Comparison of ENCODE assay signal across 10 cellular contexts in genomic region chr11:130478204-130478701, GRCh38. TPM values are rescaled to one million over a fixed set of nuclear protein-coding genes. Genes with fewer than 3 reads are reported as not detected.
DNase-seq lines count a peak whose midpoint lies in the region; ATAC-seq and TF ChIP-seq lines count a peak whose summit lies in the region.
"Had no signal": no experiment of that assay in that cellular context is flagged by ENCODE, and none has a peak within 500 bp of the region (broad histone marks: within the 10 kb centered on the region; RNA-seq: fewer than 3 reads in every experiment).

No MANE protein-coding gene starts in this region.

- H3K56ac ChIP-seq in IMR-90 (ENCODE audit: extremely low read depth, insufficient read depth, low read length) = peak overlapping the region; percentile 92

- intact Hi-C loops in IMR-90 (cut with micrococcal nuclease) = loop anchor here (1.0 to 5.0 kb wide), 5 partner anchors 45 to 349 kb away; no protein-coding TSS in a partner anchor

- peak overlapping the region; percentile 83 for H2AK9ac ChIP-seq in IMR-90 (replicated peaks; ENCODE audit: low read depth, low read length, poor library complexity)

- no peaks in the 10 kb centered on the region for H3K9me3 ChIP-seq in IMR-90 (ENCODE audit: control insufficient read depth, insufficient read depth, low read length)
- no peaks in the 10 kb centered on the region for H3K9me3 ChIP-seq in mesenchymal stem cell (ENCODE audit: control insufficient read depth, low read length)

- H3K27ac Mint-ChIP-seq in progenitor cell of endocrine pancreas = no peak overlapping the region
- H3K27ac Mint-ChIP-seq in activated naive CD8-positive, alpha-beta T cell treated with anti-CD3 and anti-CD28 coated beads, Interleukin-2, amount 50 U/mL, for 24 hours = no peak overlapping the region
- H3K27ac Mint-ChIP-seq: activated naive CD8-positive, alpha-beta T cell treated with anti-CD3 and anti-CD28 coated beads, Interleukin-2, amount 10 ng/mL, durations not matched to agents 7 days and 5 days had no signal

- BruUV-seq in IMR-90 (replicated peaks; lab: Mats Ljungman, UMichigan) = no TSS peak

- H3K4me1 Mint-ChIP-seq in progenitor cell of endocrine pancreas (ENCODE audit: low read depth) = peaks cover 5% of the 10 kb centered on the region
- H3K4me1 Mint-ChIP-seq in activated naive CD8-positive, alpha-beta T cell treated with anti-CD3 and anti-CD28 coated beads, Interleukin-2, amount 50 U/mL, for 24 hours = no peaks in the 10 kb centered on the region
- H3K4me1 Mint-ChIP-seq: activated naive CD8-positive, alpha-beta T cell treated with anti-CD3 and anti-CD28 coated beads, Interleukin-2, amount 10 ng/mL, durations not matched to agents 7 days and 5 days; CD4-positive, CD25-positive, alpha-beta regulatory T cell had no signal

- H3K4ac ChIP-seq in IMR-90 (ENCODE audit: low read depth, low read length) (peak overlapping the region; percentile 97), mesenchymal stem cell (ENCODE audit: low read depth in 1 of 2, low read length in 2 of 2) (peak overlapping the region in 1 of 2 experiments; percentile 87)

- TF ChIP-seq CTCF in IMR-90 (conservative IDR thresholded peaks at IDR 0.05; ENCODE audit: low read depth, low read length) (no peak), progenitor cell of endocrine pancreas (IDR thresholded peaks at IDR 0.05; ENCODE audit: unreplicated experiment) (no peak)

- peak overlapping the region; percentile 85 for H2AFZ ChIP-seq in IMR-90 (replicated peaks; ENCODE audit: low read length, poor library complexity)
- H2AFZ ChIP-seq in mesenchymal stem cell (ENCODE audit: low read depth, low read length) = no peak overlapping the region

- H2AK5ac ChIP-seq in IMR-90 (ENCODE audit: low read depth, low read length) = peak overlapping the region; percentile 95; the same call in 1 of the 2 replicates
- H2AK5ac ChIP-seq in mesenchymal stem cell (ENCODE audit: low read length, severe bottlenecking) = no peak overlapping the region

- H3K79me1 ChIP-seq in IMR-90 (ENCODE audit: low read depth in 1 of 2, low read length in 2 of 2) (peaks cover 0 to 3% of the 10 kb centered on the region in 2 experiments; a peak in 1 of 4 replicates), mesenchymal stem cell (replicated peaks; ENCODE audit: low read length, poor library complexity, severe bottlenecking) (no peaks in the 10 kb centered on the region)

- H2BK15ac ChIP-seq in IMR-90 (ENCODE audit: low read depth, low read length) = peak overlapping the region; percentile 83; the same call in 2 of the 3 replicates
- peak overlapping the region; percentile 44 for H2BK15ac ChIP-seq in mesenchymal stem cell (ENCODE audit: low read depth, poor library complexity, severe bottlenecking)

- H2BK120ac ChIP-seq in IMR-90 (ENCODE audit: low read depth, low read length) (peak overlapping the region; percentile 98), mesenchymal stem cell (ENCODE audit: low read depth, low read length) (no peak overlapping the region)

- ATAC-seq in IMR-90 (ENCODE audit: low read depth) (peak; percentile 80), HG03342 (IDR thresholded peaks at IDR 0.05; ENCODE audit: unreplicated experiment) (no peak)
- no peak for ATAC-seq in activated naive CD8-positive, alpha-beta T cell treated with anti-CD3 and anti-CD28 coated beads, Interleukin-2, amount 50 U/mL, for 24 hours

- H3K36me3 Mint-ChIP-seq in progenitor cell of endocrine pancreas (ENCODE audit: insufficient read depth) = no peaks in the 10 kb centered on the region
- no peaks in the 10 kb centered on the region for H3K36me3 Mint-ChIP-seq in activated naive CD8-positive, alpha-beta T cell treated with anti-CD3 and anti-CD28 coated beads, Interleukin-2, amount 50 U/mL, for 24 hours (ENCODE audit: low read depth)
- H3K36me3 Mint-ChIP-seq: activated naive CD8-positive, alpha-beta T cell treated with anti-CD3 and anti-CD28 coated beads, Interleukin-2, amount 10 ng/mL, durations not matched to agents 7 days and 5 days; CD4-positive, CD25-positive, alpha-beta regulatory T cell had no signal

- peak overlapping the region; percentile 97 for H2BK20ac ChIP-seq in IMR-90 (ENCODE audit: low read depth, low read length)

- peak; percentile 88 for DNase-seq in 8988T
- peak; percentile 95 for DNase-seq in IMR-90
- peak; percentile 29 to 74 for DNase-seq in dermis microvascular lymphatic vessel endothelial cell (ENCODE audit: low read depth in 2 of 2)
- DNase-seq in mesenchymal stem cell = peak; percentile 96
- DNase-seq in progenitor cell of endocrine pancreas (ENCODE audit: low spot score, unreplicated experiment) = no peak
- no peak for DNase-seq in activated naive CD8-positive, alpha-beta T cell treated with anti-CD3 and anti-CD28 coated beads, Interleukin-2, amount 50 U/mL, for 24 hours
- no peak for DNase-seq in NCI-H82 treated with DMSO at 0.1 percent for 48 hours (lab: John Stamatoyannopoulos, UW; ENCODE audit: unreplicated experiment)
- DNase-seq: activated naive CD8-positive, alpha-beta T cell treated with anti-CD3 and anti-CD28 coated beads, Interleukin-2, amount 10 ng/mL, durations not matched to agents 7 days and 5 days; CD4-positive, CD25-positive, alpha-beta regulatory T cell had no signal

- H3K27me3 ChIP-seq in IMR-90 (ENCODE audit: control insufficient read depth, insufficient read depth, low read length) = no peaks in the 10 kb centered on the region
- H3K27me3 ChIP-seq in mesenchymal stem cell (ENCODE audit: control insufficient read depth in 1 of 2, insufficient read depth in 1 of 2, low read length in 2 of 2) = no peaks in the 10 kb centered on the region

- H3K4me3 ChIP-seq in IMR-90 (ENCODE audit: insufficient read depth, low read depth, low read length) (no peak overlapping the region), mesenchymal stem cell (ENCODE audit: insufficient read depth in 1 of 2, low read depth in 1 of 2, low read length in 2 of 2) (peak overlapping the region in 1 of 2 experiments; percentile 25)

- H3K27me3 Mint-ChIP-seq in progenitor cell of endocrine pancreas = peaks cover 8% of the 10 kb centered on the region
- H3K27me3 Mint-ChIP-seq in activated naive CD8-positive, alpha-beta T cell treated with anti-CD3 and anti-CD28 coated beads, Interleukin-2, amount 50 U/mL, for 24 hours = no peaks in the 10 kb centered on the region
- H3K27me3 Mint-ChIP-seq: activated naive CD8-positive, alpha-beta T cell treated with anti-CD3 and anti-CD28 coated beads, Interleukin-2, amount 10 ng/mL, durations not matched to agents 7 days and 5 days had no signal

- peak; percentile 28 for TF ChIP-seq RAD21 in IMR-90 (IDR thresholded peaks at IDR 0.05; ENCODE audit: low read length)

- H3K9ac ChIP-seq in IMR-90 (ENCODE audit: low read depth, low read length) (no peak overlapping the region), mesenchymal stem cell (ENCODE audit: low read length) (peak overlapping the region; percentile 81)

- dilution Hi-C loops in IMR-90 (cut with HindIII; ENCODE audit: low sequenced_read_pairs, unreplicated experiment) = no loop called here

- peak overlapping the region; percentile 93 for H2BK5ac ChIP-seq in IMR-90 (ENCODE audit: low read depth, low read length, poor library complexity, severe bottlenecking)
- H2BK5ac ChIP-seq in mesenchymal stem cell (ENCODE audit: low read depth, low read length, poor library complexity, severe bottlenecking) = peak overlapping the region; percentile 87

- in situ Hi-C loops in IMR-90 (cut with MboI; ENCODE audit: low sequenced_read_pairs) = no loop called here

- H3K4me2 ChIP-seq in IMR-90 (ENCODE audit: low read depth, low read length) = peak overlapping the region; percentile 32; the same call in 1 of the 2 replicates
- peak overlapping the region; percentile 53 for H3K4me2 ChIP-seq in mesenchymal stem cell (ENCODE audit: low read length, poor library complexity, severe bottlenecking)

- CTCF ChIA-PET in IMR-90 (lab: Yijun Ruan, JAX) = interaction anchor here (1.5 kb wide), 2 partner anchors 23 to 27 kb away, joined by 4 to 5 read pairs; no protein-coding TSS in a partner anchor

- no peak overlapping the region for H3K4me3 Mint-ChIP-seq in progenitor cell of endocrine pancreas (ENCODE audit: low read depth)
- no peak overlapping the region for H3K4me3 Mint-ChIP-seq in activated naive CD8-positive, alpha-beta T cell treated with anti-CD3 and anti-CD28 coated beads, Interleukin-2, amount 50 U/mL, for 24 hours
- H3K4me3 Mint-ChIP-seq: activated naive CD8-positive, alpha-beta T cell treated with anti-CD3 and anti-CD28 coated beads, Interleukin-2, amount 10 ng/mL, durations not matched to agents 7 days and 5 days; CD4-positive, CD25-positive, alpha-beta regulatory T cell had no signal

- H4K5ac ChIP-seq in IMR-90 (ENCODE audit: low read depth, low read length) = peak overlapping the region; percentile 97

- H3K23ac ChIP-seq in IMR-90 (ENCODE audit: low read depth, low read length) = peak overlapping the region; percentile 53
- H3K23ac ChIP-seq in mesenchymal stem cell (ENCODE audit: low read length in 2 of 2) = no peak overlapping the region

- no peak for TF ChIP-seq POLR2A in IMR-90 (IDR thresholded peaks at IDR 0.05; ENCODE audit: low read depth, low read length)

- peaks cover 33% of the 10 kb centered on the region for H3K9me1 ChIP-seq in IMR-90 (ENCODE audit: insufficient read depth, low read length)

- H3K18ac ChIP-seq in IMR-90 (ENCODE audit: low read depth, low read length) = peak overlapping the region; percentile 98
- peak overlapping the region; percentile 6 to 90 for H3K18ac ChIP-seq in mesenchymal stem cell (ENCODE audit: low read depth in 1 of 2, low read length in 2 of 2)

- H4K91ac ChIP-seq in IMR-90 (ENCODE audit: insufficient read depth, low read depth, low read length) = peak overlapping the region; percentile 99
- no peak overlapping the region for H4K91ac ChIP-seq in mesenchymal stem cell (ENCODE audit: low read length)

- H3K36me3 ChIP-seq in IMR-90 (ENCODE audit: control insufficient read depth, insufficient read depth, low read length) = peaks cover 36% of the 10 kb centered on the region; the same call in 1 of the 2 replicates
- H3K36me3 ChIP-seq in mesenchymal stem cell (ENCODE audit: control insufficient read depth in 1 of 2, insufficient read depth in 2 of 2, low read depth in 1 of 2, low read length in 2 of 2) = peaks cover 10 to 49% of the 10 kb centered on the region in 2 experiments

- H3K27ac ChIP-seq in IMR-90 (ENCODE audit: insufficient read depth, low read length) (peak overlapping the region; percentile 97), mesenchymal stem cell (ENCODE audit: low read length, poor library complexity, severe bottlenecking) (peak overlapping the region; percentile 98)

- H4K8ac ChIP-seq in IMR-90 (ENCODE audit: low read depth in 2 of 2, low read length in 2 of 2) = peak overlapping the region; percentile 92 to 93; a peak in 3 of 4 replicates
- no peak overlapping the region for H4K8ac ChIP-seq in mesenchymal stem cell (ENCODE audit: low read length)

- POLR2A ChIA-PET in IMR-90 (lab: Charles Lee; ENCODE audit: unreplicated experiment) = no interaction called here

- WGBS in IMR-90 (ENCODE audit: extremely low coverage in 2 of 2, insufficient read length in 1 of 2), 2 experiments = 0% methylated on average over 4 of the region's 10 CpGs; no CpG with 5 or more reads in 1 of the 2 experiments
- WGBS in mesenchymal stem cell = 2% methylated on average over 9 of the region's 10 CpGs

- peaks cover 45% of the 10 kb centered on the region for H3K4me1 ChIP-seq in IMR-90 (ENCODE audit: control insufficient read depth, insufficient read depth, low read length)
- H3K4me1 ChIP-seq in mesenchymal stem cell (ENCODE audit: control insufficient read depth, insufficient read depth, low read depth, low read length) = peaks cover 37% of the 10 kb centered on the region

- no peaks in the 10 kb centered on the region for H4K20me1 ChIP-seq in IMR-90 (ENCODE audit: insufficient read depth, low read length)

- no peaks in the 10 kb centered on the region for H3K9me3 Mint-ChIP-seq in progenitor cell of endocrine pancreas (ENCODE audit: low read depth)
- no peaks in the 10 kb centered on the region for H3K9me3 Mint-ChIP-seq in activated naive CD8-positive, alpha-beta T cell treated with anti-CD3 and anti-CD28 coated beads, Interleukin-2, amount 50 U/mL, for 24 hours
- H3K9me3 Mint-ChIP-seq: activated naive CD8-positive, alpha-beta T cell treated with anti-CD3 and anti-CD28 coated beads, Interleukin-2, amount 10 ng/mL, durations not matched to agents 7 days and 5 days had no signal

- H3K14ac ChIP-seq in IMR-90 (replicated peaks; ENCODE audit: low read depth, low read length) (peak overlapping the region; percentile 89; the same call in 1 of the 2 replicates), mesenchymal stem cell (ENCODE audit: low read length in 2 of 2) (no peak overlapping the region)

- peak overlapping the region in 1 of 2 experiments; percentile 79 for H2BK12ac ChIP-seq in mesenchymal stem cell (ENCODE audit: low read length in 2 of 2)

RNA-seq across cellular contexts. Expression of gene ADAMTS15, which starts 29.8 kb away (rescaled TPM):
- total RNA-seq in IMR-90 (2012; rRNA removed) = 3.0 and 3.1 TPM in 2 replicates
- 4.7 and 5.0 TPM in 2 replicates for polyA plus RNA-seq in IMR-90 (2012; rRNA removed)
- polyA plus RNA-seq in IMR-90 (2012; cell fraction: cytosol; rRNA removed) = 3.3 and 6.1 TPM in 2 replicates
- polyA plus RNA-seq in IMR-90 (2012; cell fraction: nucleus; rRNA removed; ENCODE audit: low replicate concordance) = 9.5 and 11.7 TPM in 2 replicates
- 3.2 and 26.2 TPM in 2 replicates for total RNA-seq in dermis microvascular lymphatic vessel endothelial cell
- 0.50 TPM for polyA plus RNA-seq in mesenchymal stem cell (2013, experiment 1 of 2)
- polyA plus RNA-seq in mesenchymal stem cell (2013, experiment 2 of 2) = 0.45 TPM
- total RNA-seq in progenitor cell of endocrine pancreas = 1.2 TPM in 2 replicates
- total RNA-seq: CD4-positive, CD25-positive, alpha-beta regulatory T cell had no signal
- polyA plus RNA-seq: CD4-positive, CD25-positive, alpha-beta regulatory T cell had no signal

RNA-seq across cellular contexts. Expression of gene ADAMTS8, which starts 49.8 kb away (rescaled TPM):
- total RNA-seq in IMR-90 (2012; rRNA removed) = under 0.01 TPM in 2 replicates
- polyA plus RNA-seq in IMR-90 (2012; rRNA removed) = 0.39 and 0.60 TPM in 2 replicates
- 0.30 and 1.3 TPM in 2 replicates for polyA plus RNA-seq in IMR-90 (2012; cell fraction: cytosol; rRNA removed)
- polyA plus RNA-seq in IMR-90 (2012; cell fraction: nucleus; rRNA removed; ENCODE audit: low replicate concordance) = 0.39 and 0.83 TPM in 2 replicates
- not detected in 2 replicates for total RNA-seq in dermis microvascular lymphatic vessel endothelial cell
- 1.3 TPM for polyA plus RNA-seq in mesenchymal stem cell (2013, experiment 1 of 2)
- polyA plus RNA-seq in mesenchymal stem cell (2013, experiment 2 of 2) = 1.2 TPM
- total RNA-seq in progenitor cell of endocrine pancreas = 0.22 and 0.40 TPM in 2 replicates
- total RNA-seq: activated naive CD8-positive, alpha-beta T cell treated with anti-CD3 and anti-CD28 coated beads, Interleukin-2, amount 10 ng/mL, durations not matched to agents 7 days and 5 days; CD4-positive, CD25-positive, alpha-beta regulatory T cell had no signal

Comparison
In these comparisons a context has a peak if more than half of its experiments do, and no peak if none do; other contexts are left out.
1. DNase-seq: peak in 8988T (single experiment), IMR-90 (single experiment), dermis microvascular lymphatic vessel endothelial cell (2 of 2) and mesenchymal stem cell (single experiment); none in progenitor cell of endocrine pancreas (single experiment), activated naive CD8-positive, alpha-beta T cell treated with anti-CD3 and anti-CD28 coated beads, Interleukin-2, amount 50 U/mL, for 24 hours (single experiment) and NCI-H82 treated with DMSO at 0.1 percent for 48 hours (single experiment).